Comparison of ENCODE assay signal across 1 cellular context in the genomic region with DNA sequence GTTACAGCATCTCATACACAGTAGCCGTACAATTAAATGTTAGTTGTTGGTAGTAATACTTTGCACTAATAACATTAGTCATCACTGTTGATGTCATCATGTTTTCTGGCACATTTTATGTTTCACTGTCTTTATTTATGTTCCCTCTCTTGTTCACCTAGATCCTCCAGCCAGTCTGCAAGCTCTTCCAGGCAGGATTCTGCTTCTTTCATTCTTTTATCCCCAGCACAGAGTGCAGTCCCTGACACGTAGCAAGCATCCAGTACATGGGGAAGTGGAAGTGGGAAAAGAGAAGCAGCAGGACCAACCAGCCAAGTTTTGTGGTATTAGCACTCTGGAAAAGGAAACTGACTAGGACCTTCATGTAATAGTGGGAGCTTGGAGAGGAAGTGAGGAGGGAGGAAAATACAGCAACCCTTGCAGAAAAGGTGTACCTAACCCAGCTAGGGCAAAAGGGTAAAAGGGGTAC.
TF ChIP-seq lines count a peak whose summit lies in the region.

No MANE protein-coding gene starts in this region.

TF ChIP-seq in HepG2, 621 proteins besides CTCF, POLR2A, EP300 and RAD21 (continued from another document):
- TF ChIP-seq, protein P1, sequence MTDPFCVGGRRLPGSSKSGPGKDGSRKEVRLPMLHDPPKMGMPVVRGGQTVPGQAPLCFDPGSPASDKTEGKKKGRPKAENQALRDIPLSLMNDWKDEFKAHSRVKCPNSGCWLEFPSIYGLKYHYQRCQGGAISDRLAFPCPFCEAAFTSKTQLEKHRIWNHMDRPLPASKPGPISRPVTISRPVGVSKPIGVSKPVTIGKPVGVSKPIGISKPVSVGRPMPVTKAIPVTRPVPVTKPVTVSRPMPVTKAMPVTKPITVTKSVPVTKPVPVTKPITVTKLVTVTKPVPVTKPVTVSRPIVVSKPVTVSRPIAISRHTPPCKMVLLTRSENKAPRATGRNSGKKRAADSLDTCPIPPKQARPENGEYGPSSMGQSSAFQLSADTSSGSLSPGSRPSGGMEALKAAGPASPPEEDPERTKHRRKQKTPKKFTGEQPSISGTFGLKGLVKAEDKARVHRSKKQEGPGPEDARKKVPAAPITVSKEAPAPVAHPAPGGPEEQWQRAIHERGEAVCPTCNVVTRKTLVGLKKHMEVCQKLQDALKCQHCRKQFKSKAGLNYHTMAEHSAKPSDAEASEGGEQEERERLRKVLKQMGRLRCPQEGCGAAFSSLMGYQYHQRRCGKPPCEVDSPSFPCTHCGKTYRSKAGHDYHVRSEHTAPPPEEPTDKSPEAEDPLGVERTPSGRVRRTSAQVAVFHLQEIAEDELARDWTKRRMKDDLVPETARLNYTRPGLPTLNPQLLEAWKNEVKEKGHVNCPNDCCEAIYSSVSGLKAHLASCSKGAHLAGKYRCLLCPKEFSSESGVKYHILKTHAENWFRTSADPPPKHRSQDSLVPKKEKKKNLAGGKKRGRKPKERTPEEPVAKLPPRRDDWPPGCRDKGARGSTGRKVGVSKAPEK (CRISPR knock-in tag; IDR thresholded peaks at IDR 0.05; ENCODE audit: borderline replicate concordance): no peak
TF ChIP-seq in HepG2: peak in this region for 2.
